Comparison of ENCODE assay signal across 8 cellular contexts in genomic region chr1:234533034-234533571, GRCh38. TPM values are rescaled to one million over a fixed set of nuclear protein-coding genes. Genes with fewer than 3 reads are reported as not detected.
DNase-seq lines count a peak whose midpoint lies in the region; ATAC-seq, FAIRE-seq and TF ChIP-seq lines count a peak whose summit lies in the region.

No MANE protein-coding gene starts in this region.

- no peak overlapping the region for H3K4me3 ChIP-seq in tibial artery

- intact Hi-C loops in tibial artery (cut with DNase I; ENCODE audit: low total_unique reads), result loop anchor here (2.0 to 10.0 kb wide), 3 partner anchors 66 to 452 kb away; no protein-coding TSS in a partner anchor

- DNase-seq in NCI-H226, result peak; percentile 73
- DNase-seq in dedifferentiated amniotic fluid mesenchymal stem cell (ENCODE audit: extremely low spot score), result peak; percentile 81
- DNase-seq in mesothelial cell of epicardium (ENCODE audit: low spot score in 2 of 2, unreplicated experiment in 2 of 2), result no peak
- peak; percentile 85 to 90 for DNase-seq in tibial artery
- no peak for DNase-seq in GDM1 (lab: John Stamatoyannopoulos, UW)
- no peak for DNase-seq in OCI-M2 (lab: John Stamatoyannopoulos, UW; ENCODE audit: unreplicated experiment)
- DNase-seq in D721Med (ENCODE audit: insufficient read length, low spot score), result no peak

- H3K9me3 ChIP-seq in tibial artery, result no peaks in the 10 kb centered on the region

- no peak for ATAC-seq in GM18861 (IDR thresholded peaks at IDR 0.05; ENCODE audit: unreplicated experiment)

- H3K36me3 ChIP-seq in tibial artery, result no peaks in the 10 kb centered on the region

- no peak overlapping the region for H3K4me3 Mint-ChIP-seq in mesothelial cell of epicardium

- H3K27ac Mint-ChIP-seq in mesothelial cell of epicardium, result peak overlapping the region; percentile 98

- no peaks in the 10 kb centered on the region for H3K9me3 Mint-ChIP-seq in mesothelial cell of epicardium

- H3K36me3 Mint-ChIP-seq in mesothelial cell of epicardium, result no peaks in the 10 kb centered on the region

- FAIRE-seq in D721Med (lab: Jason Lieb, UNC), result no peak

- no peaks in the 10 kb centered on the region for H3K27me3 ChIP-seq in tibial artery

- TF ChIP-seq CTCF in mesothelial cell of epicardium (IDR thresholded peaks at IDR 0.05; ENCODE audit: unreplicated experiment), result no peak
- no peak for TF ChIP-seq CTCF in tibial artery (IDR thresholded peaks at IDR 0.05)
- no peak for TF ChIP-seq CTCF in D721Med (IDR thresholded peaks at IDR 0.05; ENCODE audit: insufficient read depth, missing control alignments)

- H3K4me1 ChIP-seq in tibial artery, result peaks cover 16 to 99% (median 83%) of the 10 kb centered on the region in 4 donors

- H3K27ac ChIP-seq in tibial artery, result peak overlapping the region; percentile 98 to 99

- H3K4me1 Mint-ChIP-seq in mesothelial cell of epicardium, result peaks cover 86% of the 10 kb centered on the region

- H3K27me3 Mint-ChIP-seq in mesothelial cell of epicardium (ENCODE audit: low read depth), result no peaks in the 10 kb centered on the region

RNA-seq across cellular contexts. Expression of gene TARBP1, which starts 54.1 kb away (rescaled TPM):
- total RNA-seq in mesothelial cell of epicardium, result 66.0 to 69.8 TPM (median 66.1 TPM) in 3 replicates

Comparison
In these comparisons a context has a peak if more than half of its experiments do, and no peak if none do; other contexts are left out.
1. DNase-seq: peak in NCI-H226 (single experiment), dedifferentiated amniotic fluid mesenchymal stem cell (single experiment) and tibial artery (2 of 2); none in mesothelial cell of epicardium (0 of 2), GDM1 (single experiment), OCI-M2 (single experiment) and D721Med (single experiment).